8 cellular contexts compared by ENCODE assay signal in the genomic region with DNA sequence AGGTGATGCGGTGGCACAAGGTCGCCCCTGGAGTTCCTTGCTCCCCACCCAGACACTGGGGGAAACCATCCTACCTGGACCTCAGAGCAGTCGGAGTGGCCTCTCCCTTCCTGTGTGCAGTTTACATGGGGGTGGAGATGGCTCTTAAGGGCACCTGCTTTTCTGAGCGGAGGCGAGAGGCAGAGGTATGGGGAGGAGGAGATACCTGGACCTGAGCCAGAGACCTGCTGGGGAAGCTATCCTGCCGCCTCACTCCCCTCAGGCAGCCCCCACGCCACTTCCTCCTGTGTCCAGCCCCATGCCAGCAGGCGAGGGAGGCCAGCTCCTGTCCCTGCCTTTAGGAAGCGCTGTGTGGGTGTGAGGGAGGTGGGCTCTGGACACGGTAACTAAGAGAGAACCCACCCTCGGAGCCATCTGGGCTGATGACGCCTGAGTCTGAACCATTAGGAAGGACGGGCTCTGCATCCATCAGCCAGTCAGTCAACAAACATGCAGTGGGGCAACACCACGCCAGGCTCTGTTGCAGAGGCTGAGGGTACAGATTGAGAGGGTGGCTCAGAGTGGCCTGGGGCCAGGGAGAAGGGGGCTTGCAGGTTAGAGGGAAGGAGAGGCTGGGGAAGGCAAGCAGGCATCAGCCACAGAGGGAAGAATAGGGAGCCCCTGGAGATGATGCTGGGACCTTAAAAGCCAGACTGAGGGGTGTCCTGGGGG. TPM values are rescaled to one million over a fixed set of nuclear protein-coding genes. Genes with fewer than 3 reads are reported as not detected.
A peak's percentile ranks its signal among the peaks of the same experiment; 100 is the strongest.
DNase-seq lines count a peak whose midpoint lies in the region; ATAC-seq and TF ChIP-seq lines count a peak whose summit lies in the region.

No MANE protein-coding gene starts in this region.

- 0 out of 2 replicates have a peak, but pooled peaks cover 5% of the 10 kb centered on the region for H3F3A ChIP-seq in GM23338 (replicated peaks; ENCODE audit: low read depth)

- H3K9me3 Mint-ChIP-seq in GM23338, result no peaks in the 10 kb centered on the region

- H3K4me1 Mint-ChIP-seq in GM23338, result peaks cover 15% of the 10 kb centered on the region

- peak overlapping the region; percentile 93 for H3K4me2 ChIP-seq in GM23338

- no peaks in the 10 kb centered on the region for H3K36me3 Mint-ChIP-seq in GM23338 (ENCODE audit: low read depth)

- no peaks in the 10 kb centered on the region for H3K9me3 ChIP-seq in right atrium auricular region

- H3K4me1 ChIP-seq in GM23338 (ENCODE audit: insufficient read depth), result peaks cover 4% of the 10 kb centered on the region; the same call in 1 of the 2 replicates
- H3K4me1 ChIP-seq in right atrium auricular region, result peaks cover 0 to 22% of the 10 kb centered on the region in 2 donors

- H3K9me2 ChIP-seq in GM23338 (ENCODE audit: insufficient read depth), result no peaks in the 10 kb centered on the region

- H3K4me3 ChIP-seq in GM23338 (peak overlapping the region; percentile 71), right atrium auricular region (peak overlapping the region; percentile 60 to 63)

- no peak for TF ChIP-seq CTCF in GM23338 (conservative IDR thresholded peaks at IDR 0.05; ENCODE audit: low read depth in 2 of 2)
- no peak for TF ChIP-seq CTCF in right atrium auricular region (IDR thresholded peaks at IDR 0.05)

- no peak overlapping the region for H3K27ac ChIP-seq in GM23338 (ENCODE audit: low read depth)
- H3K27ac ChIP-seq in right atrium auricular region, result peak overlapping the region; percentile 26 to 40

- no peak overlapping the region for H3K27ac Mint-ChIP-seq in GM23338

- no peaks in the 10 kb centered on the region for H4K20me1 ChIP-seq in GM23338 (replicated peaks; ENCODE audit: insufficient read depth)

- peak overlapping the region; percentile 62 for H3K4me3 Mint-ChIP-seq in GM23338

- H2AFZ ChIP-seq in GM23338, result no peak overlapping the region

- DNase-seq in AML-193 (lab: John Stamatoyannopoulos, UW), result peak; percentile 39 to 53
- DNase-seq in GM23338 (ENCODE audit: low spot score), result peak; percentile 6
- DNase-seq in NCI-H69 (lab: John Stamatoyannopoulos, UW), result peak; percentile 96
- peak; percentile 39 for DNase-seq in activated T-helper 1 cell treated with Interleukin-2 at 50 U/mL for 16 hours (ENCODE audit: low read depth)
- no peak for DNase-seq in right atrium auricular region (ENCODE audit: low spot score)
- peak; percentile 47 for DNase-seq in stimulated activated CD4-positive, alpha-beta T cell treated with anti-CD3 and anti-CD28 coated beads, Interleukin-4, amount 100 ng/mL, for 24 hours
- DNase-seq in midbrain (lab: John Stamatoyannopoulos, UW), result no peak

- ATAC-seq in GM23338 (no peak), HG03039 (IDR thresholded peaks at IDR 0.05; ENCODE audit: unreplicated experiment) (no peak)

- H3K36me3 ChIP-seq in GM23338 (ENCODE audit: insufficient read depth) (no peaks in the 10 kb centered on the region), right atrium auricular region (no peaks in the 10 kb centered on the region)

- H3K27me3 ChIP-seq in GM23338 (ENCODE audit: insufficient read depth) (peaks cover 14% of the 10 kb centered on the region; the same call in 1 of the 2 replicates), right atrium auricular region (no peaks in the 10 kb centered on the region)

- H3K79me2 ChIP-seq in GM23338 (replicated peaks; ENCODE audit: insufficient read depth), result no peaks in the 10 kb centered on the region

- H3K27me3 Mint-ChIP-seq in GM23338 (ENCODE audit: insufficient read depth, low read depth, poor library complexity), result peaks cover 19% of the 10 kb centered on the region

TF ChIP-seq in GM23338, 12 proteins besides CTCF, POLR2A, EP300 and RAD21 (continues in another document):
- TF ChIP-seq EZH2 (IDR thresholded peaks at IDR 0.05; ENCODE audit: low read depth, unreplicated experiment) (no peak), EZH2phosphoT487 (IDR thresholded peaks at IDR 0.05; ENCODE audit: unreplicated experiment) (no peak), ZNF114 (CRISPR knock-in tag; IDR thresholded peaks at IDR 0.05) (no peak), CREB1 (CRISPR knock-in tag; IDR thresholded peaks at IDR 0.05; ENCODE audit: low read depth) (no peak), ZNF462 (CRISPR knock-in tag; IDR thresholded peaks at IDR 0.05) (no peak), POLR2AphosphoS5 (IDR thresholded peaks at IDR 0.05; ENCODE audit: low read depth) (no peak), STAT1 (IDR thresholded peaks at IDR 0.05; ENCODE audit: unreplicated experiment) (no peak)

RNA-seq across cellular contexts. Expression of gene CORO1A, which starts 1.2 kb away (rescaled TPM):
- total RNA-seq in GM23338 (2014; rRNA removed; shearing (Covaris generic)), result 17.9 and 23.5 TPM in 2 replicates
- polyA plus RNA-seq in GM23338 (2016; fragmentation: Nextera tagmentation; extraction: Ambion mirVana), result 10.2 and 13.8 TPM in 2 replicates
- total RNA-seq in right atrium auricular region, result 10 to 100 TPM in 1 of 2 donors, 1 to 10 TPM in 1; 5.4 to 18.6 TPM

RNA-seq across cellular contexts. Expression of gene BOLA2B, which starts 8.9 kb away (rescaled TPM):
- total RNA-seq in GM23338 (2014; rRNA removed; shearing (Covaris generic)), result 335 and 350 TPM in 2 replicates
- 659 and 682 TPM in 2 replicates for polyA plus RNA-seq in GM23338 (2016; fragmentation: Nextera tagmentation; extraction: Ambion mirVana)
- 100 to 1,000 TPM; 143 to 187 TPM for total RNA-seq in right atrium auricular region

RNA-seq across cellular contexts. Expression of gene SLX1A, which starts 9.1 kb away (rescaled TPM):
- total RNA-seq in GM23338 (2014; rRNA removed; shearing (Covaris generic)), result 27.3 and 29.5 TPM in 2 replicates
- 97.5 and 112 TPM in 2 replicates for polyA plus RNA-seq in GM23338 (2016; fragmentation: Nextera tagmentation; extraction: Ambion mirVana)
- total RNA-seq in right atrium auricular region, result 10 to 100 TPM; 25.1 to 36.3 TPM

RNA-seq across cellular contexts. Expression of gene SULT1A3, which starts 14.5 kb away (rescaled TPM):
- 2.8 and 11.2 TPM in 2 replicates for total RNA-seq in GM23338 (2014; rRNA removed; shearing (Covaris generic))
- polyA plus RNA-seq in GM23338 (2016; fragmentation: Nextera tagmentation; extraction: Ambion mirVana), result 17.4 and 19.5 TPM in 2 replicates
- 1 to 10 TPM; 2.0 to 7.4 TPM for total RNA-seq in right atrium auricular region

Comparison
In these comparisons a context has a peak if more than half of its experiments do, and no peak if none do; other contexts are left out.
1. DNase-seq: peak in AML-193 (2 of 2), GM23338 (single experiment), NCI-H69 (single experiment), activated T-helper 1 cell treated with Interleukin-2 at 50 U/mL for 16 hours (single experiment) and stimulated activated CD4-positive, alpha-beta T cell treated with anti-CD3 and anti-CD28 coated beads, Interleukin-4, amount 100 ng/mL, for 24 hours (single experiment); none in right atrium auricular region (single experiment) and midbrain (single experiment).